Comparison of ENCODE assay signal across 8 cellular contexts in genomic region chr11:57712256-57713150, GRCh38. TPM values are rescaled to one million over a fixed set of nuclear protein-coding genes. Genes with fewer than 3 reads are reported as not detected.
DNase-seq lines count a peak whose midpoint lies in the region; ATAC-seq and TF ChIP-seq lines count a peak whose summit lies in the region.

TSS of gene TMX2 (plus strand) at chr11:57712593. CDS start at chr11:57712619, 26 bp downstream.

- peaks cover 0 to 2% (median 0%) of the 10 kb centered on the region in 4 donors for H3K36me3 ChIP-seq in liver (ENCODE audit: control insufficient read depth in 4 of 4, insufficient read depth in 3 of 4, low read depth in 1 of 4, low read length in 3 of 4)

- peak; percentile 98 for DNase-seq in CD1c-positive myeloid dendritic cell (ENCODE audit: extremely low spot score)
- DNase-seq in NCI-H82 treated with DMSO at 0.1 percent for 48 hours (lab: John Stamatoyannopoulos, UW; ENCODE audit: unreplicated experiment) = peak; percentile 99
- peak; percentile 94 for DNase-seq in activated CD4-positive, alpha-beta memory T cell treated with anti-CD3 and anti-CD28 coated beads for 36 hours
- peak; percentile 85 to 97 (median 94) for DNase-seq in dorsolateral prefrontal cortex
- peak; percentile 92 for DNase-seq in stimulated activated CD4-positive, alpha-beta T cell treated with anti-CD3 and anti-CD28 coated beads, Interleukin-4, amount 100 ng/mL, for 24 hours

- H3K27ac ChIP-seq in dorsolateral prefrontal cortex (peak within 1 kb of the TSS; percentile 51 to 96 (median 88)), liver (ENCODE audit: low read depth in 1 of 2, low read length in 2 of 2) (peak within 1 kb of the TSS; percentile 60 to 86)

- POLR2A ChIA-PET in activated CD4-positive, alpha-beta memory T cell treated with anti-CD3 and anti-CD28 coated beads for 36 hours (lab: Charles Lee) = interaction anchor here (2.2 kb wide), 1 partner anchor 29 kb away, joined by 12 read pairs; the partner anchor contains the start of gene SELENOH

- peak within 1 kb of the TSS; percentile 89 for H3K27ac Mint-ChIP-seq in activated CD4-positive, alpha-beta memory T cell treated with anti-CD3 and anti-CD28 coated beads for 36 hours

- peaks cover under 1% of the 10 kb centered on the region for H3K36me3 Mint-ChIP-seq in activated CD4-positive, alpha-beta memory T cell treated with anti-CD3 and anti-CD28 coated beads for 36 hours

- H3K4me3 ChIP-seq in dorsolateral prefrontal cortex (peak within 1 kb of the TSS; percentile 75 to 100 (median 98)), liver (ENCODE audit: low read depth in 1 of 3, low read length in 3 of 3) (peak within 1 kb of the TSS; percentile 86 to 97 (median 95))

- H3K27me3 Mint-ChIP-seq in activated CD4-positive, alpha-beta memory T cell treated with anti-CD3 and anti-CD28 coated beads for 36 hours = no peaks in the 10 kb centered on the region

- H3K9me3 ChIP-seq in liver (ENCODE audit: control insufficient read depth in 4 of 4, low read length in 3 of 4) = no peaks in the 10 kb centered on the region

- CTCF ChIA-PET in activated CD4-positive, alpha-beta memory T cell treated with anti-CD3 and anti-CD28 coated beads for 36 hours (lab: Charles Lee) = interaction anchor here (0.9 to 4.9 kb wide), 4 partner anchors 12 to 367 kb away, joined by 3 to 20 read pairs (median 6); partner anchors contain the start of gene SELENOH

- H3K4me3 Mint-ChIP-seq in activated CD4-positive, alpha-beta memory T cell treated with anti-CD3 and anti-CD28 coated beads for 36 hours = peak within 1 kb of the TSS; percentile 94

- no peaks in the 10 kb centered on the region for H3K27me3 ChIP-seq in dorsolateral prefrontal cortex
- no peaks in the 10 kb centered on the region for H3K27me3 ChIP-seq in liver (ENCODE audit: control insufficient read depth in 4 of 4, insufficient read depth in 4 of 4, low read length in 3 of 4)

- intact Hi-C loops in activated CD4-positive, alpha-beta memory T cell treated with anti-CD3 and anti-CD28 coated beads for 36 hours (cut with micrococcal nuclease) = loop anchor here (1.0 to 5.0 kb wide), 11 partner anchors 29 to 866 kb away; partner anchors contain the start of genes CLP1, SELENOH, SLC43A3 and TIMM10
- intact Hi-C loops in dorsolateral prefrontal cortex (cut with DNase I) = loop anchor here (1.0 to 2.0 kb wide), 5 partner anchors 45 to 182 kb away; partner anchors contain the start of gene TIMM10 (in 1 of the 2)

- TF ChIP-seq RAD21 in liver (IDR thresholded peaks at IDR 0.05) = peak in 1 of 2 donors; percentile 14

- ATAC-seq in GM19438 (IDR thresholded peaks at IDR 0.05; ENCODE audit: low read depth, unreplicated experiment) (peak; percentile 88), HG03575 (IDR thresholded peaks at IDR 0.05; ENCODE audit: extremely low read depth, insufficient number of reproducible peaks, low FRiP score, unreplicated experiment) (peak; percentile 96)

- peak in 15 of 56 donors; percentile 2 to 46 (median 13) for TF ChIP-seq CTCF in dorsolateral prefrontal cortex (IDR thresholded peaks at IDR 0.05 in 54 of 56, conservative IDR thresholded peaks at IDR 0.05 in 2 of 56; ENCODE audit: low read depth in 1 of 56, partially characterized antibody in 56 of 56)
- no peak for TF ChIP-seq CTCF in liver (IDR thresholded peaks at IDR 0.05; ENCODE audit: low read depth, low read length, missing input control)

- peak within 1 kb of the TSS; percentile 76 to 80 for H3K9ac ChIP-seq in liver (ENCODE audit: low read depth in 1 of 2, low read length in 2 of 2)

- under 1% methylated on average over 53 of the region's 53 CpGs for WGBS in liver

- H3K4me1 Mint-ChIP-seq in activated CD4-positive, alpha-beta memory T cell treated with anti-CD3 and anti-CD28 coated beads for 36 hours (ENCODE audit: low read depth) = peaks cover 53% of the 10 kb centered on the region

- H3K9me3 Mint-ChIP-seq in activated CD4-positive, alpha-beta memory T cell treated with anti-CD3 and anti-CD28 coated beads for 36 hours = no peaks in the 10 kb centered on the region

- H3K4me1 ChIP-seq in liver (ENCODE audit: control insufficient read depth in 4 of 4, insufficient read depth in 4 of 4, low read length in 3 of 4) = peaks cover 10 to 34% (median 31%) of the 10 kb centered on the region in 4 donors

TF ChIP-seq in liver, 16 proteins besides CTCF, POLR2A, EP300 and RAD21:
- TF ChIP-seq FOXA1 (IDR thresholded peaks at IDR 0.05) (no peak), JUND (IDR thresholded peaks at IDR 0.05) (peak in 1 of 2 donors; percentile 75), RXRA (IDR thresholded peaks at IDR 0.05) (peak in 1 of 2 donors; percentile 32), ATF3 (IDR thresholded peaks at IDR 0.05) (no peak), SP1 (IDR thresholded peaks at IDR 0.05) (peak; percentile 94), YY1 (IDR thresholded peaks at IDR 0.05) (peak; percentile 99), HNF4G (IDR thresholded peaks at IDR 0.05) (peak; percentile 7), HNF4A (conservative IDR thresholded peaks at IDR 0.05) (peak in 1 of 2 donors; percentile 1), NR2F2 (IDR thresholded peaks at IDR 0.05) (peak; percentile 87), ZBTB33 (IDR thresholded peaks at IDR 0.05) (peak; percentile 60), REST (IDR thresholded peaks at IDR 0.05) (peak; percentile 34), EGR1 (IDR thresholded peaks at IDR 0.05; ENCODE audit: low read depth in 2 of 2) (no peak), MAX (IDR thresholded peaks at IDR 0.05) (peak; percentile 7), FOXA2 (IDR thresholded peaks at IDR 0.05) (no peak), TAF1 (conservative IDR thresholded peaks at IDR 0.05) (peak; percentile 59), GABPA (IDR thresholded peaks at IDR 0.05 in 1 of 2, conservative IDR thresholded peaks at IDR 0.05 in 1 of 2) (peak; percentile 96 to 98)

RNA-seq across cellular contexts. Expression of gene TMX2, which starts in this region (rescaled TPM):
- total RNA-seq in activated CD4-positive, alpha-beta memory T cell treated with anti-CD3 and anti-CD28 coated beads for 36 hours = 10 to 100 TPM; 54.9 to 57.2 TPM
- total RNA-seq in dorsolateral prefrontal cortex = 100 to 1,000 TPM in 21 of 120 experiments, 10 to 100 TPM in 99; 68.4 to 114 (median 91.6) TPM
- 10 to 100 TPM; 43.3 to 48.3 TPM for total RNA-seq in liver
- polyA plus RNA-seq in liver = 10 to 100 TPM; 69.8 to 70.9 TPM

Comparison
In these comparisons a context has a peak if more than half of its experiments do, and no peak if none do; other contexts are left out.
1. Peak in every context shown above with its lines: DNase-seq, ATAC-seq, H3K4me3 ChIP-seq and H3K27ac ChIP-seq.